In genomic region chr19:49590971-49591730, GRCh38 we compare ENCODE assay signal across 8 cellular contexts. TPM values are rescaled to one million over a fixed set of nuclear protein-coding genes. Genes with fewer than 3 reads are reported as not detected.
A peak's percentile ranks its signal among the peaks of the same experiment; 100 is the strongest.
DNase-seq lines count a peak whose midpoint lies in the region; ATAC-seq and TF ChIP-seq lines count a peak whose summit lies in the region.

Gene PRR12, plus strand, starts transcription at chr19:49591182. Its CDS starts 473 bp downstream, at chr19:49591655.

- H3K4me3 Mint-ChIP-seq in natural killer cell treated with Interleukin-12 subunit alpha and Interleukin-12 subunit beta and Interleukin-15 and Interleukin-18, amount 100 ng/mL, for 72 hours = peak within 1 kb of the TSS; percentile 94

- H3K4me1 Mint-ChIP-seq in natural killer cell treated with Interleukin-12 subunit alpha and Interleukin-12 subunit beta and Interleukin-15 and Interleukin-18, amount 100 ng/mL, for 72 hours (ENCODE audit: low read depth in 2 of 2) = peaks cover 29 to 35% of the 10 kb centered on the region in 2 donors

- H3K27me3 Mint-ChIP-seq in natural killer cell treated with Interleukin-12 subunit alpha and Interleukin-12 subunit beta and Interleukin-15 and Interleukin-18, amount 100 ng/mL, for 72 hours = no peaks in the 10 kb centered on the region

- ATAC-seq in natural killer cell treated with Interleukin-12 subunit alpha and Interleukin-12 subunit beta and Interleukin-15 and Interleukin-18, amount 100 ng/mL, for 72 hours = peak; percentile 35 to 48
- no peak for ATAC-seq in HG03432 (IDR thresholded peaks at IDR 0.05; ENCODE audit: unreplicated experiment)

- H3K9me3 ChIP-seq in SJCRH30 (replicated peaks) = no peaks in the 10 kb centered on the region

- H3K27ac ChIP-seq in SJCRH30 (peak within 1 kb of the TSS; percentile 54), temporal lobe (ENCODE audit: low read depth, low read length) (peak within 1 kb of the TSS; percentile 98)

- peak within 1 kb of the TSS; percentile 86 to 88 for H3K27ac Mint-ChIP-seq in natural killer cell treated with Interleukin-12 subunit alpha and Interleukin-12 subunit beta and Interleukin-15 and Interleukin-18, amount 100 ng/mL, for 72 hours

- H3K4me3 ChIP-seq in LNCaP clone FGC (ENCODE audit: low read depth, low read length) = peak within 1 kb of the TSS; percentile 91
- peak within 1 kb of the TSS; percentile 86 for H3K4me3 ChIP-seq in SJCRH30
- H3K4me3 ChIP-seq in fibroblast of villous mesenchyme (ENCODE audit: low read depth, low read length) = peak within 1 kb of the TSS; percentile 87

- TF ChIP-seq CTCF in LNCaP clone FGC (IDR thresholded peaks at IDR 0.05; ENCODE audit: control insufficient read depth, extremely low read depth, insufficient read depth) (no peak), fibroblast of villous mesenchyme (IDR thresholded peaks at IDR 0.05; ENCODE audit: insufficient read depth, low read depth, low read length) (no peak)

- peak; percentile 76 for DNase-seq in Daoy (ENCODE audit: low read depth)
- no peak for DNase-seq in LNCaP clone FGC (ENCODE audit: low read depth)
- peak; percentile 71 to 78 for DNase-seq in SJCRH30
- DNase-seq in activated gamma-delta T cell treated with Interleukin-2 at 50 U/mL for 16 hours = peak; percentile 68
- peak; percentile 71 for DNase-seq in fibroblast of villous mesenchyme (ENCODE audit: low read depth)
- peak; percentile 85 for DNase-seq in natural killer cell treated with Interleukin-12 subunit alpha and Interleukin-12 subunit beta and Interleukin-15 and Interleukin-18, amount 100 ng/mL, for 72 hours (ENCODE audit: low spot score)

- H3K9me3 Mint-ChIP-seq in natural killer cell treated with Interleukin-12 subunit alpha and Interleukin-12 subunit beta and Interleukin-15 and Interleukin-18, amount 100 ng/mL, for 72 hours = no peaks in the 10 kb centered on the region

- H3K36me3 ChIP-seq in SJCRH30 = peaks cover 17% of the 10 kb centered on the region

- H3K27me3 ChIP-seq in SJCRH30 = no peaks in the 10 kb centered on the region

- peaks cover 10% of the 10 kb centered on the region for H3K36me3 Mint-ChIP-seq in natural killer cell treated with Interleukin-12 subunit alpha and Interleukin-12 subunit beta and Interleukin-15 and Interleukin-18, amount 100 ng/mL, for 72 hours

- no peaks in the 10 kb centered on the region for H3K4me1 ChIP-seq in SJCRH30

RNA-seq across cellular contexts. Expression of gene PRR12, which starts in this region (rescaled TPM):
- 1.7 and 2.5 TPM in 2 replicates for total RNA-seq in Daoy (2014; rRNA removed; shearing (Covaris generic))
- total RNA-seq in SJCRH30 (2014; rRNA removed; shearing (Covaris generic)) = 6.1 and 6.3 TPM in 2 replicates
- 3.0 and 3.9 TPM in 2 replicates for total RNA-seq in fibroblast of villous mesenchyme
- total RNA-seq in natural killer cell treated with Interleukin-12 subunit alpha and Interleukin-12 subunit beta and Interleukin-15 and Interleukin-18, amount 100 ng/mL, for 72 hours = 10 to 100 TPM; 29.7 to 45.7 TPM
- total RNA-seq in temporal lobe = 7.9 TPM
